ENCODE assay signal across 16 cellular contexts in genomic region chr17:47721725-47722124, GRCh38. TPM values are rescaled to one million over a fixed set of nuclear protein-coding genes. Genes with fewer than 3 reads are reported as not detected.
DNase-seq lines count a peak whose midpoint lies in the region; ATAC-seq lines count a peak whose summit lies in the region.
"Had no signal": no experiment of that assay in that cellular context is flagged by ENCODE, and none has a peak within 500 bp of the region (broad histone marks: within the 10 kb centered on the region; RNA-seq: fewer than 3 reads in every experiment).

No MANE protein-coding gene starts in this region.

- H3K36me3 Mint-ChIP-seq in activated T-cell treated with anti-CD3 and anti-CD28 coated beads, Interleukin-2, amount 50 U/mL, for 24 hours (ENCODE audit: low read depth), result no peaks in the 10 kb centered on the region
- no peaks in the 10 kb centered on the region for H3K36me3 Mint-ChIP-seq in activated naive CD8-positive, alpha-beta T cell treated with anti-CD3 and anti-CD28 coated beads, Interleukin-2, amount 50 U/mL, for 24 hours (ENCODE audit: low read depth)
- no peaks in the 10 kb centered on the region for H3K36me3 Mint-ChIP-seq in stimulated activated memory B cell treated with anti-CD40 and anti-IgM and Interleukin-4, amounts not matched to agents 10 μg/mL and 1 μg/mL and 100 μg/mL, for 72 hours

- H3K27ac Mint-ChIP-seq in activated T-cell treated with anti-CD3 and anti-CD28 coated beads, Interleukin-2, amount 50 U/mL, for 24 hours, result peak overlapping the region; percentile 99
- H3K27ac Mint-ChIP-seq in activated naive CD8-positive, alpha-beta T cell treated with anti-CD3 and anti-CD28 coated beads, Interleukin-2, amount 50 U/mL, for 24 hours, result peak overlapping the region; percentile 99
- peak overlapping the region; percentile 15 for H3K27ac Mint-ChIP-seq in stimulated activated memory B cell treated with anti-CD40 and anti-IgM and Interleukin-4, amounts not matched to agents 10 μg/mL and 1 μg/mL and 100 μg/mL, for 72 hours

- peak overlapping the region; percentile 79 for H3K4me3 Mint-ChIP-seq in activated T-cell treated with anti-CD3 and anti-CD28 coated beads, Interleukin-2, amount 50 U/mL, for 24 hours
- H3K4me3 Mint-ChIP-seq in activated naive CD8-positive, alpha-beta T cell treated with anti-CD3 and anti-CD28 coated beads, Interleukin-2, amount 50 U/mL, for 24 hours, result peak overlapping the region; percentile 79
- H3K4me3 Mint-ChIP-seq in stimulated activated memory B cell treated with anti-CD40 and anti-IgM and Interleukin-4, amounts not matched to agents 10 μg/mL and 1 μg/mL and 100 μg/mL, for 72 hours, result no peak overlapping the region

- no peak for DNase-seq in activated T-cell treated with anti-CD3 and anti-CD28 coated beads, Interleukin-2, amount 50 U/mL, for 24 hours
- no peak for DNase-seq in activated T-cell treated with anti-CD3 and anti-CD28 coated beads, Interleukin-2, amount 50 U/mL, for 1 hour
- DNase-seq in NCI-H69 (lab: John Stamatoyannopoulos, UW) (peak; percentile 51), posterior vena cava (ENCODE audit: low spot score) (no peak), inferior parietal cortex (ENCODE audit: extremely low spot score) (no peak)
- DNase-seq in activated naive CD8-positive, alpha-beta T cell treated with anti-CD3 and anti-CD28 coated beads, Interleukin-2, amount 50 U/mL, for 24 hours, result no peak
- DNase-seq: erythroblast, NCI-H1436, NCI-H226, SHP77 treated with DMSO at 0.1 percent for 48 hours, uterus had no signal

- H3K9me3 Mint-ChIP-seq in activated T-cell treated with anti-CD3 and anti-CD28 coated beads, Interleukin-2, amount 50 U/mL, for 24 hours, result no peaks in the 10 kb centered on the region
- no peaks in the 10 kb centered on the region for H3K9me3 Mint-ChIP-seq in activated naive CD8-positive, alpha-beta T cell treated with anti-CD3 and anti-CD28 coated beads, Interleukin-2, amount 50 U/mL, for 24 hours
- no peaks in the 10 kb centered on the region for H3K9me3 Mint-ChIP-seq in stimulated activated memory B cell treated with anti-CD40 and anti-IgM and Interleukin-4, amounts not matched to agents 10 μg/mL and 1 μg/mL and 100 μg/mL, for 72 hours

- no peaks in the 10 kb centered on the region for H3K27me3 Mint-ChIP-seq in activated T-cell treated with anti-CD3 and anti-CD28 coated beads, Interleukin-2, amount 50 U/mL, for 24 hours
- H3K27me3 Mint-ChIP-seq in activated naive CD8-positive, alpha-beta T cell treated with anti-CD3 and anti-CD28 coated beads, Interleukin-2, amount 50 U/mL, for 24 hours, result no peaks in the 10 kb centered on the region
- H3K27me3 Mint-ChIP-seq in stimulated activated memory B cell treated with anti-CD40 and anti-IgM and Interleukin-4, amounts not matched to agents 10 μg/mL and 1 μg/mL and 100 μg/mL, for 72 hours, result peaks cover 23% of the 10 kb centered on the region

- no peak for ATAC-seq in activated naive CD8-positive, alpha-beta T cell treated with anti-CD3 and anti-CD28 coated beads, Interleukin-2, amount 50 U/mL, for 24 hours
- no peak for ATAC-seq in stimulated activated memory B cell treated with anti-CD40 and anti-IgM and Interleukin-4, amounts not matched to agents 10 μg/mL and 1 μg/mL and 100 μg/mL, for 72 hours
- ATAC-seq in HG02759 (IDR thresholded peaks at IDR 0.05; ENCODE audit: unreplicated experiment), result no peak

- intact Hi-C loops in posterior vena cava (cut with DNase I), result no loop called here

- H3K4me1 Mint-ChIP-seq in activated T-cell treated with anti-CD3 and anti-CD28 coated beads, Interleukin-2, amount 50 U/mL, for 24 hours (ENCODE audit: low read depth), result peaks cover 96% of the 10 kb centered on the region
- peaks cover 95% of the 10 kb centered on the region for H3K4me1 Mint-ChIP-seq in activated naive CD8-positive, alpha-beta T cell treated with anti-CD3 and anti-CD28 coated beads, Interleukin-2, amount 50 U/mL, for 24 hours
- H3K4me1 Mint-ChIP-seq in stimulated activated memory B cell treated with anti-CD40 and anti-IgM and Interleukin-4, amounts not matched to agents 10 μg/mL and 1 μg/mL and 100 μg/mL, for 72 hours, result peaks cover 53% of the 10 kb centered on the region

RNA-seq across cellular contexts. Expression of gene TBX21, which starts 11.3 kb away (rescaled TPM):
- under 1 TPM; 0.48 to 0.65 TPM for total RNA-seq in posterior vena cava
- total RNA-seq: Caco-2, glomerular endothelial cell, pulmonary artery endothelial cell had no signal

RNA-seq across cellular contexts. Expression of gene TBKBP1, which starts 27.8 kb away (rescaled TPM):
- total RNA-seq in posterior vena cava, result 10 to 100 TPM; 10.7 to 13.8 TPM

Comparison
In these comparisons a context has a peak if more than half of its experiments do, and no peak if none do; other contexts are left out.
1. H3K27ac Mint-ChIP-seq: peak in every context shown above with its lines; median percentile 99 in activated T-cell treated with anti-CD3 and anti-CD28 coated beads, Interleukin-2, amount 50 U/mL, for 24 hours; 99 in activated naive CD8-positive, alpha-beta T cell treated with anti-CD3 and anti-CD28 coated beads, Interleukin-2, amount 50 U/mL, for 24 hours; 15 in stimulated activated memory B cell treated with anti-CD40 and anti-IgM and Interleukin-4, amounts not matched to agents 10 μg/mL and 1 μg/mL and 100 μg/mL, for 72 hours.